In the genomic region with DNA sequence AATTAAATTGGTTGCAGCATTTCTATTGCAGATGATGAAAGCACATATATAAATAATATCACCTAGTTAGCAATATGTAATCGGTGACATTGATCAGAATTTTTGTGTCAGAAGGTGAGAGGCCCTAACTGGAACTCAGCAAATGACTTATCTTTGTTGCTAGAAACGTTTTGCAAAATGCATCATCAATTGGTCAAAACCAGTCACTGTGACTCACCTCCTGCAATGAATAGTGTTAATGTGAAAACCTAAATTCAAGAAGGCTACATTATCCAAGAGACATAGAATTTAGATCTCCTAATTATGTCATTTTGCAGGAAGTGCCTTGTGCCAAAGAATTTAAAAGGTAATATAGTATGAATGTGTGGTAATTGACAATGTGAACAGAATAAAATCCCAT, we compare ENCODE assay signal across 17 cellular contexts. TPM values are rescaled to one million over a fixed set of nuclear protein-coding genes. Genes with fewer than 3 reads are reported as not detected.
DNase-seq lines count a peak whose midpoint lies in the region; ATAC-seq, FAIRE-seq and TF ChIP-seq lines count a peak whose summit lies in the region.
"Had no signal": no experiment of that assay in that cellular context is flagged by ENCODE, and none has a peak within 500 bp of the region (broad histone marks: within the 10 kb centered on the region; RNA-seq: fewer than 3 reads in every experiment).

No MANE protein-coding gene starts in this region.

- FAIRE-seq in GM12878 (lab: Jason Lieb, UNC): no peak

- BruUV-seq in PC-3 (replicated peaks; lab: Mats Ljungman, UMichigan) (no TSS peak), GM12878 (replicated peaks; lab: Mats Ljungman, UMichigan) (no TSS peak)

- DNase-seq in Daoy (ENCODE audit: low read depth) (peak; percentile 18), PC-3 (peak; percentile 5), GM12878 (ENCODE audit: low read depth, low spot score) (no peak), renal cortical epithelial cell (ENCODE audit: low read depth) (peak; percentile 20), sigmoid colon (no peak), mesenteric fat pad (ENCODE audit: low spot score) (no peak)
- no peak for DNase-seq in activated CD8-positive, alpha-beta memory T cell treated with anti-CD3 and anti-CD28 coated beads, Interleukin-2, amount 50 U/mL, for 4 hours
- DNase-seq: CD8-positive, alpha-beta T cell; H7; NCI-H2107; NCI-H345; NCI-H69; NK-92 treated with Interleukin-12 subunit alpha and Interleukin-12 subunit beta, amount 100 ng/mL, for 24 hours; PC-9; Right ventricle myocardium superior had no signal

- in situ Hi-C loops in GM12878 (cut with MboI): no loop called here

- H3F3A ChIP-seq in PC-3 (ENCODE audit: low read length, unreplicated experiment): no peaks in the 10 kb centered on the region

- H3K9me3 ChIP-seq in PC-3 (ENCODE audit: low read length) (no peaks in the 10 kb centered on the region), GM12878 (replicated peaks; ENCODE audit: control insufficient read depth, insufficient read depth, low read length) (no peaks in the 10 kb centered on the region), sigmoid colon (no peaks in the 10 kb centered on the region)

- POLR2A ChIA-PET in PC-3 (lab: Charles Lee; ENCODE audit: unreplicated experiment) (no interaction called here), GM12878 (lab: Charles Lee) (no interaction called here)

- H3K79me2 ChIP-seq in PC-3 (ENCODE audit: low read length) (no peaks in the 10 kb centered on the region), GM12878 (ENCODE audit: control insufficient read depth, insufficient read depth, low read length) (no peaks in the 10 kb centered on the region)

- H3K4me1 ChIP-seq in PC-3 (ENCODE audit: insufficient read depth, low read length) (no peaks in the 10 kb centered on the region), GM12878 (ENCODE audit: control insufficient read depth, insufficient read depth, low read length) (no peaks in the 10 kb centered on the region), sigmoid colon (no peaks in the 10 kb centered on the region)

- no peak for TF ChIP-seq CTCF in PC-3 (conservative IDR thresholded peaks at IDR 0.05; ENCODE audit: low read depth, low read length)
- TF ChIP-seq CTCF in GM12878 (IDR thresholded peaks at IDR 0.05 in 2 of 3, conservative IDR thresholded peaks at IDR 0.05 in 1 of 3; ENCODE audit: control insufficient read depth in 2 of 3, extremely low read depth in 1 of 3, insufficient read depth in 1 of 3, low read depth in 3 of 3, low read length in 3 of 3): no peak
- TF ChIP-seq CTCF in sigmoid colon (IDR thresholded peaks at IDR 0.05): no peak

- SMC1A ChIA-PET in GM12878 (lab: Charles Lee; ENCODE audit: uncharacterized antibody, unreplicated experiment): no interaction called here

- no peak overlapping the region for H3K9ac ChIP-seq in PC-3 (ENCODE audit: low read length)
- H3K9ac ChIP-seq in GM12878 (ENCODE audit: control insufficient read depth, insufficient read depth, low read length): no peak overlapping the region

- TF ChIP-seq RAD21 in GM12878 (IDR thresholded peaks at IDR 0.05; ENCODE audit: insufficient read depth, low read depth, low read length): no peak

- no peak overlapping the region for H3K4me2 ChIP-seq in PC-3 (ENCODE audit: low read length)
- no peak overlapping the region for H3K4me2 ChIP-seq in GM12878 (ENCODE audit: control insufficient read depth, insufficient read depth)
- H3K4me2 ChIP-seq: PC-9 had no signal

- H3K4me3 ChIP-seq in PC-3 (ENCODE audit: low read length) (no peak overlapping the region), GM12878 (no peak overlapping the region), sigmoid colon (no peak overlapping the region)
- H3K4me3 ChIP-seq: PC-9 had no signal

- no peak overlapping the region for H2AFZ ChIP-seq in PC-3 (ENCODE audit: low read length)
- no peak overlapping the region for H2AFZ ChIP-seq in GM12878 (ENCODE audit: control insufficient read depth, low read depth, low read length)
- H2AFZ ChIP-seq: PC-9 had no signal

- no peaks in the 10 kb centered on the region for H3K9me2 ChIP-seq in PC-3 (replicated peaks; ENCODE audit: low read length)

- no peaks in the 10 kb centered on the region for H4K20me1 ChIP-seq in PC-3 (ENCODE audit: low read length)
- no peaks in the 10 kb centered on the region for H4K20me1 ChIP-seq in GM12878 (ENCODE audit: control insufficient read depth, insufficient read depth)

- no peak for ATAC-seq in PC-3
- ATAC-seq in GM12878: no peak
- ATAC-seq: CD8-positive, alpha-beta T cell; SK-N-SH treated with all-trans-retinoic acid at 6 μM for 48 hours had no signal

- no peaks in the 10 kb centered on the region for H3K27me3 ChIP-seq in PC-3 (ENCODE audit: low read length)
- no peaks in the 10 kb centered on the region for H3K27me3 ChIP-seq in GM12878 (replicated peaks in 1 of 2; ENCODE audit: control insufficient read depth in 2 of 2, insufficient read depth in 2 of 2, low read length in 1 of 2)
- H3K27me3 ChIP-seq in sigmoid colon: no peaks in the 10 kb centered on the region

- H3K27ac ChIP-seq in PC-3 (ENCODE audit: low read length): no peak overlapping the region
- no peak overlapping the region for H3K27ac ChIP-seq in GM12878 (ENCODE audit: control insufficient read depth, insufficient read depth)
- no peak overlapping the region for H3K27ac ChIP-seq in sigmoid colon
- H3K27ac ChIP-seq: PC-9 had no signal

- no peak for TF ChIP-seq EP300 in GM12878 (IDR thresholded peaks at IDR 0.05; ENCODE audit: borderline replicate concordance in 1 of 2, control insufficient read depth in 1 of 2, low read depth in 2 of 2, low read length in 2 of 2)
- no peak for TF ChIP-seq EP300 in sigmoid colon (IDR thresholded peaks at IDR 0.05)

- TF ChIP-seq POLR2A in GM12878 (IDR thresholded peaks at IDR 0.05; ENCODE audit: low read depth, low read length): no peak
- TF ChIP-seq POLR2A in sigmoid colon (IDR thresholded peaks at IDR 0.05): no peak

- RAD21 ChIA-PET in GM12878 (lab: Charles Lee; ENCODE audit: unreplicated experiment): no interaction called here

- CTCF ChIA-PET in PC-3 (lab: Charles Lee): no interaction called here
- CTCF ChIA-PET in GM12878 (lab: Yijun Ruan, JAX): no interaction called here

- intact Hi-C loops in PC-3 (cut with micrococcal nuclease) (no loop called here), GM12878 (cut with micrococcal nuclease; ENCODE audit: unreplicated experiment) (no loop called here), sigmoid colon (cut with DNase I) (no loop called here)

- 0% methylated on average over 2 of the region's 2 CpGs for WGBS in GM12878 (ENCODE audit: insufficient coverage, insufficient replicate concordance, low lambda C conversion rate, missing lambda C conversion rate)
- WGBS in sigmoid colon, 2 donors: 50 to 67% methylated on average over 2 of the region's 2 CpGs

- H3K36me3 ChIP-seq in PC-3 (ENCODE audit: low read depth, low read length) (no peaks in the 10 kb centered on the region), GM12878 (ENCODE audit: control insufficient read depth in 2 of 2, insufficient read depth in 2 of 2, low read length in 1 of 2) (no peaks in the 10 kb centered on the region), sigmoid colon (no peaks in the 10 kb centered on the region)

TF ChIP-seq in GM12878, 131 proteins besides CTCF, POLR2A, EP300 and RAD21 (continues in another document):
- TF ChIP-seq TAF1 (IDR thresholded peaks at IDR 0.05; ENCODE audit: borderline replicate concordance, low read depth, low read length): no peak
- TF ChIP-seq, protein P1, sequence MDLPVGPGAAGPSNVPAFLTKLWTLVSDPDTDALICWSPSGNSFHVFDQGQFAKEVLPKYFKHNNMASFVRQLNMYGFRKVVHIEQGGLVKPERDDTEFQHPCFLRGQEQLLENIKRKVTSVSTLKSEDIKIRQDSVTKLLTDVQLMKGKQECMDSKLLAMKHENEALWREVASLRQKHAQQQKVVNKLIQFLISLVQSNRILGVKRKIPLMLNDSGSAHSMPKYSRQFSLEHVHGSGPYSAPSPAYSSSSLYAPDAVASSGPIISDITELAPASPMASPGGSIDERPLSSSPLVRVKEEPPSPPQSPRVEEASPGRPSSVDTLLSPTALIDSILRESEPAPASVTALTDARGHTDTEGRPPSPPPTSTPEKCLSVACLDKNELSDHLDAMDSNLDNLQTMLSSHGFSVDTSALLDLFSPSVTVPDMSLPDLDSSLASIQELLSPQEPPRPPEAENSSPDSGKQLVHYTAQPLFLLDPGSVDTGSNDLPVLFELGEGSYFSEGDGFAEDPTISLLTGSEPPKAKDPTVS (IDR thresholded peaks at IDR 0.05; ENCODE audit: low read depth, low read length): no peak
- TF ChIP-seq, protein P2, sequence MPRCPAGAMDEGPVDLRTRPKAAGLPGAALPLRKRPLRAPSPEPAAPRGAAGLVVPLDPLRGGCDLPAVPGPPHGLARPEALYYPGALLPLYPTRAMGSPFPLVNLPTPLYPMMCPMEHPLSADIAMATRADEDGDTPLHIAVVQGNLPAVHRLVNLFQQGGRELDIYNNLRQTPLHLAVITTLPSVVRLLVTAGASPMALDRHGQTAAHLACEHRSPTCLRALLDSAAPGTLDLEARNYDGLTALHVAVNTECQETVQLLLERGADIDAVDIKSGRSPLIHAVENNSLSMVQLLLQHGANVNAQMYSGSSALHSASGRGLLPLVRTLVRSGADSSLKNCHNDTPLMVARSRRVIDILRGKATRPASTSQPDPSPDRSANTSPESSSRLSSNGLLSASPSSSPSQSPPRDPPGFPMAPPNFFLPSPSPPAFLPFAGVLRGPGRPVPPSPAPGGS (IDR thresholded peaks at IDR 0.05; ENCODE audit: borderline replicate concordance, insufficient read depth, low read depth, low read length, poor library complexity, severe bottlenecking): peak; percentile 56

RNA-seq across cellular contexts. Expression of a gene that starts 9.8 kb away (rescaled TPM):
- 0.17 TPM in 1 of 2 replicates, not detected in the other for total RNA-seq in Daoy (2014; rRNA removed; shearing (Covaris generic))
- total RNA-seq in PC-3 (2014; rRNA removed) (not detected in 2 replicates), GM12878 (2014; rRNA removed) (not detected in 2 replicates), GM12878 (2014; rRNA removed; fragmentation: Illumina TruSeq; extraction: Trizol) (not detected in 2 replicates), GM12878 (2021) (not detected in 2 replicates), renal cortical epithelial cell (not detected in 2 replicates), sigmoid colon (under 1 TPM in 1 of 4 donors, not detected in 3; 0.54 TPM), mesenteric fat pad (not detected)
- total RNA-seq in GM12878 (2013; cell fraction: nucleolus; rRNA removed): not detected in 2 replicates
- polyA plus RNA-seq in GM12878 (2011; ENCODE audit: low read depth): not detected
- polyA plus RNA-seq in GM12878 (2011; rRNA removed) (0.03 TPM in 1 of 2 replicates, not detected in the other), GM12878 (2014; fragmentation: Illumina TruSeq; extraction: Trizol) (not detected in 2 replicates), GM12878 (2014; fragmentation: Nextera tagmentation; extraction: Ambion mirVana) (not detected), GM12878 (2014; rRNA removed) (not detected in 2 replicates), GM12878 (2016; fragmentation: Nextera tagmentation; extraction: Ambion mirVana) (not detected), sigmoid colon (not detected)
- polyA plus RNA-seq in GM12878 (2011; cell fraction: cytosol; rRNA removed): not detected in 2 replicates
- polyA plus RNA-seq in GM12878 (2011; cell fraction: nucleus; rRNA removed): not detected in 2 replicates
- not detected in 2 replicates for polyA plus RNA-seq in GM12878 (2012)
- polyA minus RNA-seq in GM12878 (2011; rRNA and poly(A)+ RNA removed): not detected in 2 replicates
- not detected in 2 replicates for polyA minus RNA-seq in GM12878 (2011; cell fraction: cytosol; rRNA and poly(A)+ RNA removed)
- not detected in 2 replicates for polyA minus RNA-seq in GM12878 (2011; cell fraction: nucleus; rRNA and poly(A)+ RNA removed)
- total RNA-seq: CD8-positive, alpha-beta T cell; H7; PC-9; Right ventricle myocardium superior had no signal
- polyA plus RNA-seq: BJ had no signal

Comparison
In these comparisons a context has a peak if more than half of its experiments do, and no peak if none do; other contexts are left out.
1. DNase-seq: peak in Daoy (single experiment), PC-3 (single experiment) and renal cortical epithelial cell (single experiment); none in GM12878 (single experiment), activated CD8-positive, alpha-beta memory T cell treated with anti-CD3 and anti-CD28 coated beads, Interleukin-2, amount 50 U/mL, for 4 hours (single experiment), sigmoid colon (single experiment) and mesenteric fat pad (single experiment).